ENCODE assay signal across 18 cellular contexts in genomic region chr9:119763260-119763659, GRCh38.
"Had no signal": no experiment of that assay in that cellular context is flagged by ENCODE, and none has a peak within 500 bp of the region (broad histone marks: within the 10 kb centered on the region; RNA-seq: fewer than 3 reads in every experiment).

No MANE protein-coding gene starts in this region.

- H3K27me3 ChIP-seq: SJSA1 had no signal

- DNase-seq: KBM-7, MV-4-11, NCI-H1048, NCI-H1105, NCI-H1417, NCI-H1436 treated with DMSO at 0.1 percent for 48 hours, NCI-H1694, NCI-H187 treated with DMSO at 0.1 percent for 48 hours, NCI-H2029 treated with DMSO at 0.1 percent for 48 hours, NCI-H345, NCI-H446 treated with DMSO at 0.1 percent for 48 hours, NCI-H510A treated with DMSO at 0.1 percent for 48 hours, NCI-H526, Right ventricle myocardium superior, RPMI8226, SIG-M5 had no signal

- H3K36me3 ChIP-seq: SJSA1 had no signal

- H3K4me1 ChIP-seq: SJSA1 had no signal

- H3K27ac ChIP-seq: SJSA1, SK-N-MC had no signal

- H3K9me3 ChIP-seq: SJSA1 had no signal

- H3K4me3 ChIP-seq: SJSA1, SK-N-MC had no signal
